Comparison of ENCODE assay signal across 8 cellular contexts in genomic region chr16:10964039-10964890, GRCh38. TPM values are rescaled to one million over a fixed set of nuclear protein-coding genes. Genes with fewer than 3 reads are reported as not detected.
A peak's percentile ranks its signal among the peaks of the same experiment; 100 is the strongest.
DNase-seq lines count a peak whose midpoint lies in the region; ATAC-seq and TF ChIP-seq lines count a peak whose summit lies in the region.

No MANE protein-coding gene starts in this region.

- H3K27me3 Mint-ChIP-seq in activated T-helper 1 cell treated with anti-CD3 and anti-CD28 coated beads, Interleukin-12 subunit alpha, Interleukin-12 subunit beta, Interleukin-2, Interleukin-4 antibody, amounts not matched to agents 30 ng/mL and 10 ng/mL and 1 ng/mL, durations not matched to agents 14 hours and 24 hours and 36 hours (ENCODE audit: insufficient read depth) = no peaks in the 10 kb centered on the region
- no peaks in the 10 kb centered on the region for H3K27me3 Mint-ChIP-seq in neural crest cell (ENCODE audit: low read depth)

- H2AFZ ChIP-seq in KMS-11 (ENCODE audit: low read depth) (peak overlapping the region; percentile 48), fibroblast of lung (ENCODE audit: low read length) (no peak overlapping the region)

- H3K79me2 ChIP-seq in KMS-11 (ENCODE audit: insufficient read depth, low read depth) = peaks cover 8% of the 10 kb centered on the region; the same call in 1 of the 2 replicates
- no peaks in the 10 kb centered on the region for H3K79me2 ChIP-seq in fibroblast of lung (ENCODE audit: control insufficient read depth, insufficient read depth, low read length)

- H3K36me3 Mint-ChIP-seq in activated T-helper 1 cell treated with anti-CD3 and anti-CD28 coated beads, Interleukin-12 subunit alpha, Interleukin-12 subunit beta, Interleukin-2, Interleukin-4 antibody, amounts not matched to agents 30 ng/mL and 10 ng/mL and 1 ng/mL, durations not matched to agents 14 hours and 24 hours and 36 hours (ENCODE audit: low read depth) = peaks cover 50% of the 10 kb centered on the region
- H3K36me3 Mint-ChIP-seq in neural crest cell (ENCODE audit: low read depth) = peaks cover 2% of the 10 kb centered on the region

- DNase-seq in RKO (ENCODE audit: low spot score) = peak; percentile 80
- DNase-seq in activated T-helper 1 cell treated with anti-CD3 and anti-CD28 coated beads, Interleukin-12 subunit alpha, Interleukin-12 subunit beta, Interleukin-2, Interleukin-4 antibody, amounts not matched to agents 30 ng/mL and 10 ng/mL and 1 ng/mL, durations not matched to agents 14 hours and 24 hours and 36 hours (ENCODE audit: low spot score) = peak; percentile 74
- DNase-seq in fibroblast of lung (ENCODE audit: low read depth in 2 of 2) = peak; percentile 84 to 91
- DNase-seq in neural crest cell (ENCODE audit: low read depth, low spot score) = peak; percentile 91
- DNase-seq in stomach = peak; percentile 87

- H3K4me1 ChIP-seq in BLaER1 (peaks cover 25% of the 10 kb centered on the region), KMS-11 (ENCODE audit: low read depth, poor library complexity, severe bottlenecking) (peaks cover 67% of the 10 kb centered on the region), fibroblast of lung (ENCODE audit: control insufficient read depth, extremely low read depth, insufficient read depth, low read length) (peaks cover 10% of the 10 kb centered on the region), stomach (peaks cover 15 to 22% (median 20%) of the 10 kb centered on the region in 4 donors)

- no peaks in the 10 kb centered on the region for H3K9me3 ChIP-seq in BLaER1
- no peaks in the 10 kb centered on the region for H3K9me3 ChIP-seq in fibroblast of lung (ENCODE audit: control insufficient read depth, insufficient read depth, low read depth, low read length)
- H3K9me3 ChIP-seq in stomach = no peaks in the 10 kb centered on the region

- peak overlapping the region; percentile 97 for H3K27ac Mint-ChIP-seq in activated T-helper 1 cell treated with anti-CD3 and anti-CD28 coated beads, Interleukin-12 subunit alpha, Interleukin-12 subunit beta, Interleukin-2, Interleukin-4 antibody, amounts not matched to agents 30 ng/mL and 10 ng/mL and 1 ng/mL, durations not matched to agents 14 hours and 24 hours and 36 hours
- H3K27ac Mint-ChIP-seq in neural crest cell (ENCODE audit: unreplicated experiment) = no peak overlapping the region

- H3K27me3 ChIP-seq in BLaER1 = no peaks in the 10 kb centered on the region
- H3K27me3 ChIP-seq in KMS-11 (ENCODE audit: insufficient read depth, low read depth) = no peaks in the 10 kb centered on the region
- H3K27me3 ChIP-seq in fibroblast of lung (ENCODE audit: control insufficient read depth, insufficient read depth, low read length) = no peaks in the 10 kb centered on the region
- no peaks in the 10 kb centered on the region for H3K27me3 ChIP-seq in stomach

- H3K4me1 Mint-ChIP-seq in activated T-helper 1 cell treated with anti-CD3 and anti-CD28 coated beads, Interleukin-12 subunit alpha, Interleukin-12 subunit beta, Interleukin-2, Interleukin-4 antibody, amounts not matched to agents 30 ng/mL and 10 ng/mL and 1 ng/mL, durations not matched to agents 14 hours and 24 hours and 36 hours (ENCODE audit: low read depth) = peaks cover 75% of the 10 kb centered on the region
- H3K4me1 Mint-ChIP-seq in neural crest cell = peaks cover 7% of the 10 kb centered on the region

- no peak for TF ChIP-seq POLR2A in stomach (IDR thresholded peaks at IDR 0.05)

- H3K36me3 ChIP-seq in BLaER1 = peaks cover 73% of the 10 kb centered on the region
- H3K36me3 ChIP-seq in KMS-11 (ENCODE audit: insufficient read depth) = no peaks in the 10 kb centered on the region
- H3K36me3 ChIP-seq in fibroblast of lung (ENCODE audit: control insufficient read depth, insufficient read depth, low read length) = peaks cover 3% of the 10 kb centered on the region
- peaks cover 10 to 67% (median 45%) of the 10 kb centered on the region in 4 donors for H3K36me3 ChIP-seq in stomach

- H3K4me3 ChIP-seq in BLaER1 = no peak overlapping the region
- H3K4me3 ChIP-seq in KMS-11 (IDR thresholded peaks at IDR 0.05; ENCODE audit: insufficient read depth, low read depth, low read length) = peak overlapping the region; percentile 30
- H3K4me3 ChIP-seq in fibroblast of lung (replicated peaks in 1 of 4; ENCODE audit: control extremely low read depth in 1 of 4, insufficient read depth in 1 of 4, low read depth in 3 of 4, low read length in 4 of 4) = no peak overlapping the region
- peak overlapping the region in 1 of 4 donors; percentile 11 for H3K4me3 ChIP-seq in stomach

- H3K4me2 ChIP-seq in BLaER1 (peak overlapping the region; percentile 54), KMS-11 (peak overlapping the region; percentile 97), fibroblast of lung (ENCODE audit: extremely low read depth, insufficient read depth, low read length) (peak overlapping the region; percentile 33)

- H3K27ac ChIP-seq in BLaER1 (no peak overlapping the region), KMS-11 (peak overlapping the region; percentile 97), fibroblast of lung (ENCODE audit: insufficient read depth, low read length) (peak overlapping the region; percentile 18), stomach (peak overlapping the region in 2 of 5 donors; percentile 45 to 65)

- WGBS in stomach, 5 donors = 27 to 36% (median 36%) methylated on average over 20 of the region's 20 CpGs

- TF ChIP-seq CTCF in KMS-11 (conservative IDR thresholded peaks at IDR 0.05; ENCODE audit: low read depth, low read length) (peak; percentile 95), fibroblast of lung (conservative IDR thresholded peaks at IDR 0.05 in 1 of 2, IDR thresholded peaks at IDR 0.05 in 1 of 2; ENCODE audit: low read depth in 1 of 2, low read length in 2 of 2) (peak; percentile 92 to 95), neural crest cell (conservative IDR thresholded peaks at IDR 0.05) (peak; percentile 97), stomach (IDR thresholded peaks at IDR 0.05) (peak in 5 of 7 experiments; percentile 90 to 95 (median 93))

- H4K20me1 ChIP-seq in BLaER1 (peaks cover 47% of the 10 kb centered on the region), KMS-11 (ENCODE audit: insufficient read depth) (no peaks in the 10 kb centered on the region), fibroblast of lung (ENCODE audit: control insufficient read depth, extremely low read depth, insufficient read depth, low read length) (no peaks in the 10 kb centered on the region)

- peak; percentile 44 for ATAC-seq in GM19438 (IDR thresholded peaks at IDR 0.05; ENCODE audit: low read depth, unreplicated experiment)

- H3K9me3 Mint-ChIP-seq in activated T-helper 1 cell treated with anti-CD3 and anti-CD28 coated beads, Interleukin-12 subunit alpha, Interleukin-12 subunit beta, Interleukin-2, Interleukin-4 antibody, amounts not matched to agents 30 ng/mL and 10 ng/mL and 1 ng/mL, durations not matched to agents 14 hours and 24 hours and 36 hours = peaks cover 11% of the 10 kb centered on the region
- no peaks in the 10 kb centered on the region for H3K9me3 Mint-ChIP-seq in neural crest cell

- TF ChIP-seq EP300 in stomach (IDR thresholded peaks at IDR 0.05) = no peak

- H3K4me3 Mint-ChIP-seq in activated T-helper 1 cell treated with anti-CD3 and anti-CD28 coated beads, Interleukin-12 subunit alpha, Interleukin-12 subunit beta, Interleukin-2, Interleukin-4 antibody, amounts not matched to agents 30 ng/mL and 10 ng/mL and 1 ng/mL, durations not matched to agents 14 hours and 24 hours and 36 hours = peak overlapping the region; percentile 68
- no peak overlapping the region for H3K4me3 Mint-ChIP-seq in neural crest cell

- intact Hi-C loops in activated T-helper 1 cell treated with anti-CD3 and anti-CD28 coated beads, Interleukin-12 subunit alpha, Interleukin-12 subunit beta, Interleukin-2, Interleukin-4 antibody, amounts not matched to agents 30 ng/mL and 10 ng/mL and 1 ng/mL, durations not matched to agents 14 hours and 24 hours and 36 hours (cut with micrococcal nuclease) = loop anchor here (1.0 to 2.0 kb wide), 12 partner anchors 8 to 677 kb away; partner anchors contain the start of gene CLEC16A
- intact Hi-C loops in stomach (cut with DNase I; ENCODE audit: low total_unique reads) = no loop called here

- H3K9ac ChIP-seq in BLaER1 (no peak overlapping the region), KMS-11 (peak overlapping the region; percentile 87), fibroblast of lung (ENCODE audit: insufficient read depth, low read length) (no peak overlapping the region)

RNA-seq across cellular contexts. Expression of gene CLEC16A, which starts 19.9 kb away (rescaled TPM):
- total RNA-seq in activated T-helper 1 cell treated with anti-CD3 and anti-CD28 coated beads, Interleukin-12 subunit alpha, Interleukin-12 subunit beta, Interleukin-2, Interleukin-4 antibody, amounts not matched to agents 30 ng/mL and 10 ng/mL and 1 ng/mL, durations not matched to agents 14 hours and 24 hours and 36 hours = 36.3 and 37.4 TPM in 2 replicates
- total RNA-seq in fibroblast of lung = 17.2 and 22.0 TPM in 2 replicates
- polyA plus RNA-seq in fibroblast of lung = 9.1 and 15.3 TPM in 2 replicates
- polyA plus RNA-seq in fibroblast of lung (2012) = 10.4 and 14.7 TPM in 2 replicates
- 53.8 and 83.9 TPM in 2 replicates for polyA minus RNA-seq in fibroblast of lung (ENCODE audit: low replicate concordance)
- total RNA-seq in neural crest cell = 21.3 and 26.0 TPM in 2 replicates
- 100 to 1,000 TPM in 2 of 5 donors, 10 to 100 TPM in 3; 20.2 to 176 (median 66.5) TPM for total RNA-seq in stomach
- polyA plus RNA-seq in stomach = 1 to 10 TPM; 5.8 to 8.6 (median 6.7) TPM

RNA-seq across cellular contexts. Expression of gene DEXI, which starts 22.0 kb away (rescaled TPM):
- total RNA-seq in activated T-helper 1 cell treated with anti-CD3 and anti-CD28 coated beads, Interleukin-12 subunit alpha, Interleukin-12 subunit beta, Interleukin-2, Interleukin-4 antibody, amounts not matched to agents 30 ng/mL and 10 ng/mL and 1 ng/mL, durations not matched to agents 14 hours and 24 hours and 36 hours = 36.2 and 40.8 TPM in 2 replicates
- total RNA-seq in fibroblast of lung (44.7 and 49.9 TPM in 2 replicates), neural crest cell (35.6 and 38.3 TPM in 2 replicates), stomach (10 to 100 TPM; 16.5 to 97.9 (median 20.4) TPM)
- polyA plus RNA-seq in fibroblast of lung (38.8 and 40.3 TPM in 2 replicates), stomach (10 to 100 TPM; 23.7 to 42.8 (median 37.4) TPM)
- 37.5 and 44.5 TPM in 2 replicates for polyA plus RNA-seq in fibroblast of lung (2012)
- 55.4 and 70.6 TPM in 2 replicates for polyA minus RNA-seq in fibroblast of lung (ENCODE audit: low replicate concordance)

Comparison
In these comparisons a context has a peak if more than half of its experiments do, and no peak if none do; other contexts are left out.
1. H3K4me2 ChIP-seq: peak in every context shown above with its lines; median percentile 97 in KMS-11; 54 in BLaER1; 33 in fibroblast of lung.